ENCODE assay signal across 28 cellular contexts in the genomic region with DNA sequence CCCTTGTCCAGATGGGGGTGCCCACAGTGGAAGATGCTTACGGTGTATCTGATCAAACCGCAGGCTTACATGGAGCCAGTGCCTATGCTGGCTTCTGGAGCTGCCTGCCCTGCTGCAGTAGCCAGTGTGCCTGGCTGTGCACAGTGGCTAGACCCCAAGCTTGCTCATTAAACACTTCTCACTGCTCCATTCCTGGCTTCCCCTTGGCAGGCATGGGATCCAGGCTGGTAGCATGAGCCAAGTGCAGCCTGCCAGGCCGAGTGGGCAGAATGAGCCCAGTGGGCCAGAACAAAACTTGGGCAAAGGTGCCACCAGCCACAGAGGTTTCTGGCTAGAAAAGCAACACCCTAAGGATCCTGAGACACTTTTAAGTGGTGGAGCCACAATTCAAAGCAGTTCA. TPM values are rescaled to one million over a fixed set of nuclear protein-coding genes. Genes with fewer than 3 reads are reported as not detected.
"Had no signal": no experiment of that assay in that cellular context is flagged by ENCODE, and none has a peak within 500 bp of the region (broad histone marks: within the 10 kb centered on the region; RNA-seq: fewer than 3 reads in every experiment).

No MANE protein-coding gene starts in this region.

- DNase-seq: activated B cell treated with CpG ODN at 0.5 μM for 24 hours; activated CD4-positive, alpha-beta memory T cell treated with anti-CD3 and anti-CD28 coated beads for 36 hours; activated CD4-positive, alpha-beta T cell treated with anti-CD3 and anti-CD28 coated beads for 36 hours; activated naive CD4-positive, alpha-beta T cell treated with anti-CD3 and anti-CD28 coated beads for 36 hours; activated naive CD8-positive, alpha-beta T cell treated with anti-CD3 and anti-CD28 coated beads, Interleukin-2, amount 10 ng/mL, durations not matched to agents 7 days and 5 days; activated T-cell treated with anti-CD3 and anti-CD28 coated beads, Interleukin-2, amount 50 U/mL, for 48 hours; amniotic stem cell; central memory CD4-positive, alpha-beta T cell; colonic mucosa; effector memory CD8-positive, alpha-beta T cell; foreskin melanocyte; kidney; mammary epithelial cell; nephron progenitor cell; pancreas; sigmoid colon; stimulated activated CD4-positive, alpha-beta T cell treated with anti-CD3 and anti-CD28 coated beads, Interleukin-15, amount 100 ng/mL, for 24 hours; stimulated activated CD8-positive, alpha-beta memory T cell treated with anti-CD3 and anti-CD28 coated beads, Interleukin-4, amount 100 ng/mL, for 48 hours; stimulated activated naive B cell treated with anti-CD40 and anti-IgM and Interleukin-4, amounts not matched to agents 10 μg/mL and 1 μg/mL and 100 μg/mL, for 72 hours; T-helper 9 cell had no signal

- H3K36me3 ChIP-seq: colonic mucosa, pancreas, sigmoid colon had no signal

- H3K4me1 Mint-ChIP-seq: activated B cell treated with CpG ODN at 0.5 μM for 24 hours; activated CD4-positive, alpha-beta T cell treated with anti-CD3 and anti-CD28 coated beads for 36 hours; activated naive CD8-positive, alpha-beta T cell treated with anti-CD3 and anti-CD28 coated beads, Interleukin-2, amount 10 ng/mL, durations not matched to agents 7 days and 5 days; brain; nephron progenitor cell; stimulated activated naive B cell treated with anti-CD40 and anti-IgM and Interleukin-4, amounts not matched to agents 10 μg/mL and 1 μg/mL and 100 μg/mL, for 72 hours had no signal

- H3K9me3 Mint-ChIP-seq: effector memory CD8-positive, alpha-beta T cell; nephron progenitor cell; type B pancreatic cell had no signal

- H3K4me1 ChIP-seq: colonic mucosa, pancreas had no signal

- H3K36me3 Mint-ChIP-seq: type B pancreatic cell had no signal

- H3K27ac Mint-ChIP-seq: activated B cell treated with CpG ODN at 0.5 μM for 24 hours; activated CD4-positive, alpha-beta memory T cell treated with anti-CD3 and anti-CD28 coated beads for 36 hours; activated CD4-positive, alpha-beta T cell treated with anti-CD3 and anti-CD28 coated beads for 36 hours; activated naive CD4-positive, alpha-beta T cell treated with anti-CD3 and anti-CD28 coated beads for 36 hours; activated naive CD8-positive, alpha-beta T cell treated with anti-CD3 and anti-CD28 coated beads, Interleukin-2, amount 10 ng/mL, durations not matched to agents 7 days and 5 days; brain; effector memory CD8-positive, alpha-beta T cell; stimulated activated naive B cell treated with anti-CD40 and anti-IgM and Interleukin-4, amounts not matched to agents 10 μg/mL and 1 μg/mL and 100 μg/mL, for 72 hours; type B pancreatic cell had no signal

- H3K27me3 ChIP-seq: colonic mucosa, dorsolateral prefrontal cortex, pancreas, sigmoid colon had no signal

- H3K27ac ChIP-seq: colonic mucosa, dorsolateral prefrontal cortex, pancreas had no signal

- H3K27me3 Mint-ChIP-seq: activated B cell treated with CpG ODN at 0.5 μM for 24 hours; activated CD4-positive, alpha-beta memory T cell treated with anti-CD3 and anti-CD28 coated beads for 36 hours; activated CD4-positive, alpha-beta T cell treated with anti-CD3 and anti-CD28 coated beads for 36 hours; activated naive CD8-positive, alpha-beta T cell treated with anti-CD3 and anti-CD28 coated beads, Interleukin-2, amount 10 ng/mL, durations not matched to agents 7 days and 5 days; brain; effector memory CD8-positive, alpha-beta T cell; stimulated activated naive B cell treated with anti-CD40 and anti-IgM and Interleukin-4, amounts not matched to agents 10 μg/mL and 1 μg/mL and 100 μg/mL, for 72 hours; type B pancreatic cell had no signal

- H3K4me3 Mint-ChIP-seq: activated B cell treated with CpG ODN at 0.5 μM for 24 hours; activated CD4-positive, alpha-beta memory T cell treated with anti-CD3 and anti-CD28 coated beads for 36 hours; activated CD4-positive, alpha-beta T cell treated with anti-CD3 and anti-CD28 coated beads for 36 hours; activated naive CD4-positive, alpha-beta T cell treated with anti-CD3 and anti-CD28 coated beads for 36 hours; activated naive CD8-positive, alpha-beta T cell treated with anti-CD3 and anti-CD28 coated beads, Interleukin-2, amount 10 ng/mL, durations not matched to agents 7 days and 5 days; brain; effector memory CD8-positive, alpha-beta T cell; nephron progenitor cell; stimulated activated naive B cell treated with anti-CD40 and anti-IgM and Interleukin-4, amounts not matched to agents 10 μg/mL and 1 μg/mL and 100 μg/mL, for 72 hours; type B pancreatic cell had no signal

- H3K4me3 ChIP-seq: colonic mucosa, dorsolateral prefrontal cortex, pancreas, sigmoid colon, smooth muscle cell had no signal

- ATAC-seq: activated CD4-positive, alpha-beta T cell treated with anti-CD3 and anti-CD28 coated beads for 36 hours; effector memory CD8-positive, alpha-beta T cell; esophagus mucosa; pancreas; stimulated activated naive B cell treated with anti-CD40 and anti-IgM and Interleukin-4, amounts not matched to agents 10 μg/mL and 1 μg/mL and 100 μg/mL, for 72 hours had no signal

- H3K9me3 ChIP-seq: colonic mucosa, pancreas, sigmoid colon had no signal

RNA-seq across cellular contexts. Expression of a gene that starts 55.4 kb away (rescaled TPM):
- total RNA-seq: activated B cell treated with CpG ODN at 0.5 μM for 24 hours; activated CD4-positive, alpha-beta memory T cell treated with anti-CD3 and anti-CD28 coated beads for 36 hours; activated CD4-positive, alpha-beta T cell treated with anti-CD3 and anti-CD28 coated beads for 36 hours; activated naive CD4-positive, alpha-beta T cell treated with anti-CD3 and anti-CD28 coated beads for 36 hours; activated naive CD8-positive, alpha-beta T cell treated with anti-CD3 and anti-CD28 coated beads, Interleukin-2, amount 10 ng/mL, durations not matched to agents 7 days and 5 days; endothelial cell of umbilical vein; kidney; mammary epithelial cell; sigmoid colon; SK-MEL-5; T-helper 1 cell treated with Interleukin-12 subunit alpha and Interleukin-12 subunit beta and Interleukin-4 antibody, amounts not matched to agents 30 ng/mL and 1 ng/mL, for 36 hours had no signal
